1 cellular context compared by ENCODE assay signal in genomic region chr20:63781181-63781580, GRCh38.
TF ChIP-seq lines count a peak whose summit lies in the region.

No MANE protein-coding gene starts in this region.

TF ChIP-seq in HepG2, 621 proteins besides CTCF, POLR2A, EP300 and RAD21:
- 0 out of 2 replicates have a peak, but pooled peaks have one; percentile 3 for TF ChIP-seq ZFY (CRISPR knock-in tag; IDR thresholded peaks at IDR 0.05)
- TF ChIP-seq POLR2G (IDR thresholded peaks at IDR 0.05; ENCODE audit: low read depth, low read length) = no peak
TF ChIP-seq in HepG2: peak in this region for 1.
